In genomic region chr17:67613961-67614360, GRCh38 we compare ENCODE assay signal across 1 cellular context.
TF ChIP-seq lines count a peak whose summit lies in the region.

No MANE protein-coding gene starts in this region.

TF ChIP-seq in WTC11, 78 proteins besides CTCF, POLR2A, EP300 and RAD21 (continued from another document):
- TF ChIP-seq, protein P1, sequence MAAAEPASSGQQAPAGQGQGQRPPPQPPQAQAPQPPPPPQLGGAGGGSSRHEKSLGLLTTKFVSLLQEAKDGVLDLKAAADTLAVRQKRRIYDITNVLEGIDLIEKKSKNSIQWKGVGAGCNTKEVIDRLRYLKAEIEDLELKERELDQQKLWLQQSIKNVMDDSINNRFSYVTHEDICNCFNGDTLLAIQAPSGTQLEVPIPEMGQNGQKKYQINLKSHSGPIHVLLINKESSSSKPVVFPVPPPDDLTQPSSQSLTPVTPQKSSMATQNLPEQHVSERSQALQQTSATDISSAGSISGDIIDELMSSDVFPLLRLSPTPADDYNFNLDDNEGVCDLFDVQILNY (CRISPR knock-in tag; IDR thresholded peaks at IDR 0.05) = no peak
